ENCODE assay signal across 16 cellular contexts in the genomic region with DNA sequence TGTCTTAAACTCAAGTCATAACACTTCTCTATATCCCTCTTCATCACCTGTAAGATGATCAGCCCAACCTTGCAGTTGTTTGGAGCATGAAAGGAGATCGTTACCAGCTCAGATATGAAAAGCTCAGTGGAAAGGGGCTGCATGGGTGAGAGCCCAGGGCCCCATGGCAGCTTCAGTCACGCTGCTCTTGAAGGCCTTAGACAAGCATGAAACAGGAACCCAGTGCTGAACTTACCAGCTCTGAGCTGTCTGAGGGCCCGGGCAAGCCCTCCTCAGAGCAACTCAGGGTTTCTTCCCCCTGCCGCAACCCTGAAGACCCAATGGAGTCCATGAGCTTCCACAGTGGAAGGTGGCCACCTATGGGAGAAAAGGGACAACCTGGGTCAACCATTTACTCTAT. TPM values are rescaled to one million over a fixed set of nuclear protein-coding genes. Genes with fewer than 3 reads are reported as not detected.
"Had no signal": no experiment of that assay in that cellular context is flagged by ENCODE, and none has a peak within 500 bp of the region (broad histone marks: within the 10 kb centered on the region; RNA-seq: fewer than 3 reads in every experiment).

No MANE protein-coding gene starts in this region.

- H2AFZ ChIP-seq: hepatocyte, parathyroid adenoma had no signal

- H3K79me2 ChIP-seq: hepatocyte, parathyroid adenoma had no signal

- H3K4me3 ChIP-seq: gastroesophageal sphincter, hepatocyte, tibial nerve had no signal

- H3K9me3 ChIP-seq: gastroesophageal sphincter, tibial nerve had no signal

- H3K27me3 ChIP-seq: brain microvascular endothelial cell, tibial nerve had no signal

- H3K4me2 ChIP-seq: hepatocyte had no signal

- H3K4me1 ChIP-seq: parathyroid adenoma had no signal

- H3K36me3 ChIP-seq: brain microvascular endothelial cell, gastroesophageal sphincter, tibial nerve had no signal

- DNase-seq: activated CD4-positive, alpha-beta T cell treated with anti-CD3 and anti-CD28 coated beads, Interleukin-2, amount 10 ng/mL, durations not matched to agents 7 days and 5 days; activated CD4-positive, CD25-positive, alpha-beta regulatory T cell; activated gamma-delta T cell treated with Interleukin-2 at 50 U/mL for 16 hours; activated naive CD8-positive, alpha-beta T cell treated with anti-CD3 and anti-CD28 coated beads for 36 hours; brain microvascular endothelial cell; cerebellar nuclear complex; dermis blood vessel endothelial cell; kidney; left ventricle myocardium superior; T-helper 2 cell had no signal

- H3K27ac ChIP-seq: brain microvascular endothelial cell, gastroesophageal sphincter, hepatocyte, parathyroid adenoma, tibial nerve had no signal

RNA-seq across cellular contexts. Expression of a gene that starts 3.3 kb away (rescaled TPM):
- total RNA-seq: activated naive CD8-positive, alpha-beta T cell treated with anti-CD3 and anti-CD28 coated beads for 36 hours; dermis blood vessel endothelial cell; epithelial cell of proximal tubule; neural crest cell had no signal
